11 cellular contexts compared by ENCODE assay signal in genomic region chr3:189276481-189277190, GRCh38.
DNase-seq lines count a peak whose midpoint lies in the region; ATAC-seq and TF ChIP-seq lines count a peak whose summit lies in the region.
"Had no signal": no experiment of that assay in that cellular context is flagged by ENCODE, and none has a peak within 500 bp of the region (broad histone marks: within the 10 kb centered on the region; RNA-seq: fewer than 3 reads in every experiment).

No MANE protein-coding gene starts in this region.

- ATAC-seq in HG02981 (IDR thresholded peaks at IDR 0.05; ENCODE audit: unreplicated experiment), result no peak

- no peak overlapping the region for H3K9ac ChIP-seq in neural progenitor cell

- TF ChIP-seq CTCF in fibroblast of villous mesenchyme (IDR thresholded peaks at IDR 0.05; ENCODE audit: insufficient read depth, low read depth, low read length), result no peak
- TF ChIP-seq CTCF in transverse colon (IDR thresholded peaks at IDR 0.05), result no peak
- TF ChIP-seq CTCF in neural progenitor cell (IDR thresholded peaks at IDR 0.05), result no peak

- H3K36me3 ChIP-seq in transverse colon (no peaks in the 10 kb centered on the region), neural progenitor cell (no peaks in the 10 kb centered on the region)
- H3K36me3 ChIP-seq: cardiac muscle cell, neutrophil had no signal

- in situ Hi-C loops in transverse colon (cut with MboI; ENCODE audit: low pct_ligation_motif_present in 1 of 4, low pct_unique_long_range_greater_than_20kb in 1 of 4, low sequenced_read_pairs in 3 of 4), result no loop called here

- no peak overlapping the region for H2AFZ ChIP-seq in neural progenitor cell (replicated peaks)

- no peaks in the 10 kb centered on the region for H4K20me1 ChIP-seq in neural progenitor cell (ENCODE audit: low read depth)

- intact Hi-C loops in transverse colon (cut with DNase I; ENCODE audit: low total_unique reads), result no loop called here

- H3K9me3 Mint-ChIP-seq in T-helper 2 cell treated with Interferon-gamma antibody and Interleukin-4, amounts not matched to agents 5 μg/mL and 100 μg/mL, for 36 hours, result peaks cover 11% of the 10 kb centered on the region
- H3K9me3 Mint-ChIP-seq in neural progenitor cell, result no peaks in the 10 kb centered on the region

- DNase-seq in T-helper 2 cell treated with Interferon-gamma antibody and Interleukin-4, amounts not matched to agents 5 μg/mL and 100 μg/mL, for 36 hours (ENCODE audit: low spot score), result no peak
- no peak for DNase-seq in T-helper 2 cell
- peak; percentile 7 for DNase-seq in RKO (ENCODE audit: low spot score)
- DNase-seq in fibroblast of villous mesenchyme (ENCODE audit: low read depth), result peak; percentile 86
- peak; percentile 9 for DNase-seq in transverse colon
- DNase-seq in neural progenitor cell (ENCODE audit: low spot score), result no peak
- DNase-seq in activated naive CD4-positive, alpha-beta T cell treated with Interleukin-2 at 50 U/mL for 16 hours, result no peak
- DNase-seq: CD4-positive, CD25-positive, alpha-beta regulatory T cell had no signal

- H3K9me3 ChIP-seq in transverse colon (no peaks in the 10 kb centered on the region), neural progenitor cell (ENCODE audit: low read depth) (no peaks in the 10 kb centered on the region)
- H3K9me3 ChIP-seq: neutrophil had no signal

- WGBS in transverse colon (ENCODE audit: low coverage in 1 of 2), 2 donors, result 35 to 58% methylated on average over 3 to 5 of the region's 5 CpGs

- peaks cover 5% of the 10 kb centered on the region for H3K36me3 Mint-ChIP-seq in T-helper 2 cell treated with Interferon-gamma antibody and Interleukin-4, amounts not matched to agents 5 μg/mL and 100 μg/mL, for 36 hours (ENCODE audit: low read depth)
- H3K36me3 Mint-ChIP-seq in neural progenitor cell, result no peaks in the 10 kb centered on the region
- H3K36me3 Mint-ChIP-seq: CD4-positive, CD25-positive, alpha-beta regulatory T cell had no signal

- peak overlapping the region; percentile 3 for H3K27ac Mint-ChIP-seq in T-helper 2 cell treated with Interferon-gamma antibody and Interleukin-4, amounts not matched to agents 5 μg/mL and 100 μg/mL, for 36 hours
- no peak overlapping the region for H3K27ac Mint-ChIP-seq in neural progenitor cell
- H3K27ac Mint-ChIP-seq: CD4-positive, CD25-positive, alpha-beta regulatory T cell had no signal

- H3K4me3 ChIP-seq in fibroblast of villous mesenchyme (ENCODE audit: low read depth, low read length) (no peak overlapping the region), transverse colon (no peak overlapping the region), neural progenitor cell (no peak overlapping the region)
- H3K4me3 ChIP-seq: cardiac muscle cell had no signal

- no peak overlapping the region for H3K4me2 ChIP-seq in neural progenitor cell

- H3K27me3 ChIP-seq in transverse colon, result no peaks in the 10 kb centered on the region
- H3K27me3 ChIP-seq in neural progenitor cell, result no peaks in the 10 kb centered on the region
- H3K27me3 ChIP-seq: cardiac muscle cell, neutrophil had no signal

- peaks cover 0 to 20% (median 8%) of the 10 kb centered on the region in 4 donors for H3K4me1 ChIP-seq in transverse colon
- H3K4me1 ChIP-seq in neural progenitor cell, result no peaks in the 10 kb centered on the region

- H3K79me2 ChIP-seq in neural progenitor cell (ENCODE audit: low read depth), result no peaks in the 10 kb centered on the region

- peaks cover 44% of the 10 kb centered on the region for H3K4me1 Mint-ChIP-seq in T-helper 2 cell treated with Interferon-gamma antibody and Interleukin-4, amounts not matched to agents 5 μg/mL and 100 μg/mL, for 36 hours (ENCODE audit: low read depth)
- no peaks in the 10 kb centered on the region for H3K4me1 Mint-ChIP-seq in neural progenitor cell

- TF ChIP-seq EP300 in transverse colon (IDR thresholded peaks at IDR 0.05; ENCODE audit: low read depth), result no peak

- H3K27ac ChIP-seq in transverse colon, result peak overlapping the region in 1 of 4 donors; percentile 7
- no peak overlapping the region for H3K27ac ChIP-seq in neural progenitor cell
- H3K27ac ChIP-seq: cardiac muscle cell, neutrophil had no signal

- H3K27me3 Mint-ChIP-seq in T-helper 2 cell treated with Interferon-gamma antibody and Interleukin-4, amounts not matched to agents 5 μg/mL and 100 μg/mL, for 36 hours (ENCODE audit: low read depth), result no peaks in the 10 kb centered on the region
- no peaks in the 10 kb centered on the region for H3K27me3 Mint-ChIP-seq in neural progenitor cell (ENCODE audit: insufficient read depth, low read depth)
- H3K27me3 Mint-ChIP-seq: CD4-positive, CD25-positive, alpha-beta regulatory T cell had no signal

- no peaks in the 10 kb centered on the region for H3F3A ChIP-seq in neural progenitor cell (ENCODE audit: low read depth)

- TF ChIP-seq POLR2A in transverse colon (IDR thresholded peaks at IDR 0.05), result no peak

- H3K4me3 Mint-ChIP-seq in T-helper 2 cell treated with Interferon-gamma antibody and Interleukin-4, amounts not matched to agents 5 μg/mL and 100 μg/mL, for 36 hours, result peak overlapping the region; percentile 50
- H3K4me3 Mint-ChIP-seq in neural progenitor cell, result no peak overlapping the region
- H3K4me3 Mint-ChIP-seq: CD4-positive, CD25-positive, alpha-beta regulatory T cell had no signal

Comparison
In these comparisons a context has a peak if more than half of its experiments do, and no peak if none do; other contexts are left out.
1. DNase-seq: peak in RKO (single experiment), fibroblast of villous mesenchyme (single experiment) and transverse colon (single experiment); none in T-helper 2 cell treated with Interferon-gamma antibody and Interleukin-4, amounts not matched to agents 5 μg/mL and 100 μg/mL, for 36 hours (single experiment), T-helper 2 cell (0 of 5), neural progenitor cell (single experiment) and activated naive CD4-positive, alpha-beta T cell treated with Interleukin-2 at 50 U/mL for 16 hours (single experiment).